8 cellular contexts compared by ENCODE assay signal in the genomic region with DNA sequence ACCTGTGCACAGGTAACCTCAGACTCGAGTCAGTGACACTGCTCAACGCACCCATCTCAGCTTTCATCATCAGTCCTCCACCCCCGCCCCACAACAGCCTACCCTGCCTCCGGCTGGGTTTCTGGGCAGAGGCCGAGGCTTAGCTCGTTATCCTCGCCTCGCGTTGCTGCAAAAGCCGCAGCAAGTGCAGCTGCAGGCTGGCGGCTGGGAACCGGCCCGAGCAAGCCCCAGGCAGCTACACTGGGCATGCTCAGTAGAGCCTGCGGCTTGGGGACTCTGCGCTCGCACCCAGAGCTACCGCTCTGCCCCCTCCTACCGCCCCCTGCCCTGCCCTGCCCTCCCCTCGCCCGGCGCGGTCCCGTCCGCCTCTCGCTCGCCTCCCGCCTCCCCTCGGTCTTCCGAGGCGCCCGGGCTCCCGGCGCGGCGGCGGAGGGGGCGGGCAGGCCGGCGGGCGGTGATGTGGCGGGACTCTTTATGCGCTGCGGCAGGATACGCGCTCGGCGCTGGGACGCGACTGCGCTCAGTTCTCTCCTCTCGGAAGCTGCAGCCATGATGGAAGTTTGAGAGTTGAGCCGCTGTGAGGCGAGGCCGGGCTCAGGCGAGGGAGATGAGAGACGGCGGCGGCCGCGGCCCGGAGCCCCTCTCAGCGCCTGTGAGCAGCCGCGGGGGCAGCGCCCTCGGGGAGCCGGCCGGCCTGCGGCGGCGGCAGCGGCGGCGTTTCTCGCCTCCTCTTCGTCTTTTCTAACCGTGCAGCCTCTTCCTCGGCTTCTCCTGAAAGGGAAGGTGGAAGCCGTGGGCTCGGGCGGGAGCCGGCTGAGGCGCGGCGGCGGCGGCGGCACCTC. TPM values are rescaled to one million over a fixed set of nuclear protein-coding genes. Genes with fewer than 3 reads are reported as not detected.
A peak's percentile ranks its signal among the peaks of the same experiment; 100 is the strongest.
DNase-seq lines count a peak whose midpoint lies in the region; ATAC-seq and TF ChIP-seq lines count a peak whose summit lies in the region.

A gene with protein sequence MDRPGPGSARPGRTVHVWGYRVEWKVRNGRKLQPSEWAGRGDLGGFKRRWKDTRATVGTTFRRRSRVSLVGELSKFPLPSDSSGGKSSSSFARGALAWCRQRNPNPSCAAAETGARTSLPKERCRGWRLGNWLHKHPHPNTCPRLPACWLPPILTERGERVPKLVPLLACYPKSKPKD (minus strand): TSS at position 432 of the 842 bp plus-strand sequence. CDS start 1,046 bp downstream, outside the sequence.
A gene (plus strand): TSS at position 524 of the 842 bp plus-strand sequence. CDS start 845 bp downstream, outside the sequence.

- peak within 1 kb of the TSS; percentile 99 for H3K27ac Mint-ChIP-seq in neural progenitor cell
- peak within 1 kb of the TSS; percentile 96 to 98 for H3K27ac Mint-ChIP-seq in stimulated activated naive CD8-positive, alpha-beta T cell treated with anti-CD3 and anti-CD28 coated beads, Interleukin-15, amount 100 ng/mL, for 72 hours

- peaks cover 6% of the 10 kb centered on the region for H3K36me3 Mint-ChIP-seq in neural progenitor cell

- H3F3A ChIP-seq in Loucy (ENCODE audit: low read depth) (no peaks in the 10 kb centered on the region), neural progenitor cell (ENCODE audit: low read depth) (peaks cover 32% of the 10 kb centered on the region)

- H3K4me3 ChIP-seq in Loucy (ENCODE audit: low read length, poor library complexity, severe bottlenecking) (peak within 1 kb of the TSS; percentile 93), foreskin fibroblast (ENCODE audit: low read depth in 1 of 2, low read length in 2 of 2) (peak within 1 kb of the TSS; percentile 98), neural progenitor cell (peak within 1 kb of the TSS; percentile 95)

- H3K9ac ChIP-seq in Loucy (ENCODE audit: low read depth, low read length, poor library complexity, severe bottlenecking), result peak within 1 kb of the TSS; percentile 100
- peak within 1 kb of the TSS; percentile 54 for H3K9ac ChIP-seq in neural progenitor cell

- H3K27me3 Mint-ChIP-seq in neural progenitor cell (ENCODE audit: insufficient read depth, low read depth), result peaks cover 3% of the 10 kb centered on the region
- no peaks in the 10 kb centered on the region for H3K27me3 Mint-ChIP-seq in stimulated activated naive CD8-positive, alpha-beta T cell treated with anti-CD3 and anti-CD28 coated beads, Interleukin-15, amount 100 ng/mL, for 72 hours

- H3K36me3 ChIP-seq in Loucy (ENCODE audit: insufficient read depth, low read length), result peaks cover 6% of the 10 kb centered on the region; the same call in 1 of the 2 replicates
- H3K36me3 ChIP-seq in neural progenitor cell, result no peaks in the 10 kb centered on the region

- DNase-seq in DMS79 (lab: John Stamatoyannopoulos, UW), result peak; percentile 47
- DNase-seq in SIG-M5 treated with dmso at 0.1 percent for 504 hours (lab: John Stamatoyannopoulos, UW; ENCODE audit: unreplicated experiment), result peak; percentile 92
- peak; percentile 67 for DNase-seq in activated gamma-delta T cell treated with anti-CD3 and anti-CD28 coated beads, Interleukin-2, amount 50 U/mL, for 16 hours (ENCODE audit: low read depth)
- DNase-seq in foreskin fibroblast, result peak; percentile 94 to 97
- DNase-seq in neural progenitor cell (ENCODE audit: low spot score), result peak; percentile 96
- peak; percentile 87 to 88 for DNase-seq in stimulated activated naive CD8-positive, alpha-beta T cell treated with anti-CD3 and anti-CD28 coated beads, Interleukin-15, amount 100 ng/mL, for 72 hours

- H3K4me1 ChIP-seq in Loucy (ENCODE audit: insufficient read depth, low read length, poor library complexity, severe bottlenecking) (peaks cover 24% of the 10 kb centered on the region), neural progenitor cell (peaks cover 19% of the 10 kb centered on the region)

- H3K9me3 Mint-ChIP-seq in neural progenitor cell, result no peaks in the 10 kb centered on the region
- H3K9me3 Mint-ChIP-seq in stimulated activated naive CD8-positive, alpha-beta T cell treated with anti-CD3 and anti-CD28 coated beads, Interleukin-15, amount 100 ng/mL, for 72 hours, result no peaks in the 10 kb centered on the region

- H4K20me1 ChIP-seq in Loucy (ENCODE audit: insufficient read depth, low read length, poor library complexity, severe bottlenecking), result peaks cover 16% of the 10 kb centered on the region
- H4K20me1 ChIP-seq in neural progenitor cell (ENCODE audit: low read depth), result peaks cover 42% of the 10 kb centered on the region

- H3K27ac ChIP-seq in neural progenitor cell, result peak within 1 kb of the TSS; percentile 98

- H3K4me1 Mint-ChIP-seq in neural progenitor cell, result peaks cover 31% of the 10 kb centered on the region
- peaks cover 25% of the 10 kb centered on the region for H3K4me1 Mint-ChIP-seq in stimulated activated naive CD8-positive, alpha-beta T cell treated with anti-CD3 and anti-CD28 coated beads, Interleukin-15, amount 100 ng/mL, for 72 hours

- H3K9me2 ChIP-seq in Loucy (replicated peaks; ENCODE audit: low read depth, low read length), result no peaks in the 10 kb centered on the region

- H3K79me2 ChIP-seq in Loucy (ENCODE audit: insufficient read depth, low read length), result peaks cover 84% of the 10 kb centered on the region
- H3K79me2 ChIP-seq in neural progenitor cell (ENCODE audit: low read depth), result peaks cover 43% of the 10 kb centered on the region

- peak; percentile 29 for ATAC-seq in GM21786 (IDR thresholded peaks at IDR 0.05; ENCODE audit: unreplicated experiment)
- peak; percentile 74 for ATAC-seq in stimulated activated naive CD8-positive, alpha-beta T cell treated with anti-CD3 and anti-CD28 coated beads, Interleukin-15, amount 100 ng/mL, for 72 hours

- H3K9me3 ChIP-seq in Loucy (ENCODE audit: insufficient read depth, low read depth, low read length) (peaks cover 5% of the 10 kb centered on the region; the same call in 1 of the 2 replicates), neural progenitor cell (ENCODE audit: low read depth) (no peaks in the 10 kb centered on the region)

- peak within 1 kb of the TSS; percentile 100 for H3K4me3 Mint-ChIP-seq in neural progenitor cell
- peak within 1 kb of the TSS; percentile 97 to 98 for H3K4me3 Mint-ChIP-seq in stimulated activated naive CD8-positive, alpha-beta T cell treated with anti-CD3 and anti-CD28 coated beads, Interleukin-15, amount 100 ng/mL, for 72 hours

- no peak for TF ChIP-seq CTCF in Loucy (conservative IDR thresholded peaks at IDR 0.05; ENCODE audit: low read length)
- no peak for TF ChIP-seq CTCF in foreskin fibroblast (IDR thresholded peaks at IDR 0.05; ENCODE audit: low read depth, low read length)
- peak; percentile 6 for TF ChIP-seq CTCF in neural progenitor cell (IDR thresholded peaks at IDR 0.05)

- H3K4me2 ChIP-seq in Loucy (ENCODE audit: low read depth, low read length, poor library complexity, severe bottlenecking) (peak within 1 kb of the TSS; percentile 85), neural progenitor cell (peak within 1 kb of the TSS; percentile 87)

- H2AFZ ChIP-seq in Loucy (ENCODE audit: low read length), result no peak within 1 kb of the TSS
- peak within 1 kb of the TSS; percentile 55 for H2AFZ ChIP-seq in neural progenitor cell (replicated peaks)

- H3K27me3 ChIP-seq in Loucy (ENCODE audit: insufficient read depth, low read length, poor library complexity, severe bottlenecking), result peaks cover 14% of the 10 kb centered on the region
- H3K27me3 ChIP-seq in neural progenitor cell, result no peaks in the 10 kb centered on the region

RNA-seq across cellular contexts. Expression of the first gene that starts in this region (rescaled TPM):
- 0.96 and 1.5 TPM in 2 replicates for total RNA-seq in neural progenitor cell (ENCODE audit: low replicate concordance)

RNA-seq across cellular contexts. Expression of the second gene that starts in this region (rescaled TPM):
- total RNA-seq in neural progenitor cell (ENCODE audit: low replicate concordance), result 50.5 and 64.9 TPM in 2 replicates

Comparison
In these comparisons a context has a peak if more than half of its experiments do, and no peak if none do; other contexts are left out.
1. Peak in every context shown above with its lines: DNase-seq, ATAC-seq, H3K4me3 ChIP-seq and H3K27ac ChIP-seq.